ENCODE assay signal across 8 cellular contexts in the genomic region with DNA sequence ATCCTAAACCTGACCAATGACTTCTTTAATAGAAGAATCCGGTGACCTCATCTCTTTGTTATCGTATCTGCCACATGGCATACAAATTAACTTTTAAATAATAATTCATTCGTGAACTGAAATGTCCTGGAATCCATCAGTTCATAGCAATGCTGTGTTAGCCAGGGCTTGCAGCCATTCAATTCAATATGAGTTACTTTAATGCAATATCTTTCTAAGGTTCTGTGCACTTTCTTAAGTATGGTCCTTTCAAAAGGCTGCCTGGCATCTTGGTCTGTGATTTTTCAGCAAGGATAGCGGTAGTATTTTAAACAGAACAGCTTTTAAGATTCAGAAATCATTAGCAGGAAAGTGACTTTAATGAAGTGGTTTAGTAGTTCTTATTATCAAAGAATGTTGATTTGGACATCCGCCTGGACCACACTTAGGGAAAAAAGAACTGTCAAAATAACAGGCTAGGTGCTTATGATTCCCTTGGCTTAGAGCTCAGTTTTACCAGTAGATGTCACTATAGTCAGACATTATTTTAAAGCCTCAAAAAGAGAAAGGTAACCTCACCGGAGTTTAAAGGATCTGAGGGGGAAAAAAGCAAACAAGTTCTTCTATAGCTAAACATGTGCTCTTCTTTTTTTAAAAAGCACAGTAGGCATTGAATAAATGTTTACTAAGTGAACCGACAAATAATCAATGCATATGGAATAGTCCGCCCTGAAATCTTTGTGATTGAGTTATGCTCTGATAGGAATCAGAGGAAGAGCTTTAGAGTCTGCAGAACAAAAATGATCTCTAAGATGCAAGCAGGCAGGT. TPM values are rescaled to one million over a fixed set of nuclear protein-coding genes. Genes with fewer than 3 reads are reported as not detected.
DNase-seq lines count a peak whose midpoint lies in the region; ATAC-seq and TF ChIP-seq lines count a peak whose summit lies in the region.

No MANE protein-coding gene starts in this region.

- in situ Hi-C loops in GM13976 (cut with MboI; ENCODE audit: low sequenced_read_pairs, unreplicated experiment) = loop anchor here (25.0 kb wide), 2 partner anchors 396 to 521 kb away; no protein-coding TSS in a partner anchor

- no peak for TF ChIP-seq CTCF in GM13976 (IDR thresholded peaks at IDR 0.05; ENCODE audit: borderline replicate concordance, control extremely low read depth, extremely low read depth, insufficient read depth, missing control alignments)

- peak; percentile 48 for DNase-seq in DMS53 treated with DMSO at 0.1 percent for 48 hours (lab: John Stamatoyannopoulos, UW; ENCODE audit: unreplicated experiment)
- peak; percentile 52 for DNase-seq in LoVo (ENCODE audit: low spot score)
- DNase-seq in astrocyte of the hippocampus (ENCODE audit: low read depth, low spot score) = peak; percentile 66
- no peak for DNase-seq in left lobe of liver (ENCODE audit: low spot score)
- no peak for DNase-seq in activated CD4-positive, alpha-beta T cell treated with anti-CD3 and anti-CD28 coated beads, Interleukin-2, amount 50 U/mL, for 4 hours
- DNase-seq in GM13976 (ENCODE audit: low spot score) = no peak

- ATAC-seq in left lobe of liver (peak; percentile 89), GM18907 (IDR thresholded peaks at IDR 0.05; ENCODE audit: unreplicated experiment) (no peak), HG03045 (IDR thresholded peaks at IDR 0.05; ENCODE audit: unreplicated experiment) (no peak)

RNA-seq across cellular contexts. Expression of a gene that starts 22.7 kb away (rescaled TPM):
- total RNA-seq in left lobe of liver = 2.9 TPM

Comparison
In these comparisons a context has a peak if more than half of its experiments do, and no peak if none do; other contexts are left out.
1. DNase-seq: peak in DMS53 treated with DMSO at 0.1 percent for 48 hours (single experiment), LoVo (single experiment) and astrocyte of the hippocampus (single experiment); none in left lobe of liver (single experiment), activated CD4-positive, alpha-beta T cell treated with anti-CD3 and anti-CD28 coated beads, Interleukin-2, amount 50 U/mL, for 4 hours (0 of 2) and GM13976 (single experiment).